Comparison of ENCODE assay signal across 23 cellular contexts in the genomic region with DNA sequence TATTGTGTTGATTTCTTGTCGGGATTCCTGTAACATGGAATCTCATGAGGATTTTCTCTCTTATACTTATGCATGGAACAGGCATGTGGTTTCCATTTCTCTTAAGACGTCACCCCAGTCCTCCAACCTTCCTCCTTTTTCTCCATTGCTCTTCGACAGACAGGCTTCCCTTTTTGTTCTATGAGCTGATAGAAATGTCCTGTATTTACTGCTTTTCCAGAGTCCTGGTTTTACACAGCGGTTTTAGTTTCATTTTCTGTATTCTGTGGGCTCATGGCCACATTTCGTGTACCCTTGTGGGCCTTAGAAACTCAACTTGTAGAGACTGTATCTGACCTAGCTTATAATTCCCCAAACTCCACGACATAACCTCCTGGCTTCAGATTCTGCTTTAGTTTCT.
DNase-seq lines count a peak whose midpoint lies in the region; ATAC-seq and TF ChIP-seq lines count a peak whose summit lies in the region.
"Had no signal": no experiment of that assay in that cellular context is flagged by ENCODE, and none has a peak within 500 bp of the region (broad histone marks: within the 10 kb centered on the region; RNA-seq: fewer than 3 reads in every experiment).

No MANE protein-coding gene starts in this region.

- no peak for TF ChIP-seq CTCF in HL-60 (IDR thresholded peaks at IDR 0.05; ENCODE audit: insufficient read depth, low read length)
- no peak for TF ChIP-seq CTCF in activated CD8-positive, alpha-beta T cell treated with anti-CD3 and anti-CD28 coated beads for 36 hours (IDR thresholded peaks at IDR 0.05)

- peak overlapping the region; percentile 17 for H3K27ac Mint-ChIP-seq in activated CD8-positive, alpha-beta T cell treated with anti-CD3 and anti-CD28 coated beads for 36 hours
- peak overlapping the region in 3 of 9 donors; percentile 1 to 47 (median 14) for H3K27ac Mint-ChIP-seq in naive thymus-derived CD4-positive, alpha-beta T cell
- H3K27ac Mint-ChIP-seq: progenitor cell of endocrine pancreas; T-helper 1 cell treated with Interleukin-12 subunit alpha and Interleukin-12 subunit beta and Interleukin-4 antibody, amounts not matched to agents 30 μg/mL and 1 μg/mL, for 36 hours had no signal

- peaks cover 0 to 8% of the 10 kb centered on the region in 2 donors for H3K4me1 ChIP-seq in naive thymus-derived CD4-positive, alpha-beta T cell (ENCODE audit: control insufficient read depth in 2 of 2, insufficient read depth in 2 of 2, low read length in 2 of 2)

- peaks cover 0 to 8% (median 4%) of the 10 kb centered on the region in 3 experiments for H3K36me3 ChIP-seq in naive thymus-derived CD4-positive, alpha-beta T cell (ENCODE audit: control insufficient read depth in 2 of 3, insufficient read depth in 3 of 3, low read length in 3 of 3)

- intact Hi-C loops in activated CD8-positive, alpha-beta T cell treated with anti-CD3 and anti-CD28 coated beads for 36 hours (cut with micrococcal nuclease) = no loop called here
- intact Hi-C loops in naive thymus-derived CD4-positive, alpha-beta T cell (cut with micrococcal nuclease) = no loop called here

- H3K4me3 Mint-ChIP-seq in activated CD8-positive, alpha-beta T cell treated with anti-CD3 and anti-CD28 coated beads for 36 hours = no peak overlapping the region
- H3K4me3 Mint-ChIP-seq in naive thymus-derived CD4-positive, alpha-beta T cell = peak overlapping the region in 6 of 10 donors; percentile 7 to 34 (median 18)
- H3K4me3 Mint-ChIP-seq in activated T-cell treated with anti-CD3 and anti-CD28 coated beads, Interleukin-2, amount 50 U/mL, for 4 hours = no peak overlapping the region
- H3K4me3 Mint-ChIP-seq: T-helper 1 cell treated with Interleukin-12 subunit alpha and Interleukin-12 subunit beta and Interleukin-4 antibody, amounts not matched to agents 30 μg/mL and 1 μg/mL, for 36 hours had no signal

- H3K27me3 ChIP-seq in HL-60 (ENCODE audit: insufficient read depth, poor library complexity, severe bottlenecking) = no peaks in the 10 kb centered on the region
- no peaks in the 10 kb centered on the region for H3K27me3 ChIP-seq in naive thymus-derived CD4-positive, alpha-beta T cell (ENCODE audit: control insufficient read depth in 2 of 2, insufficient read depth in 2 of 2, low read length in 2 of 2)

- no peaks in the 10 kb centered on the region for H3K9me3 ChIP-seq in naive thymus-derived CD4-positive, alpha-beta T cell (ENCODE audit: control insufficient read depth in 2 of 3, low read length in 3 of 3)

- H3K27ac ChIP-seq in HL-60 (replicated peaks) = 0 out of 2 replicates have a peak overlapping the region, but pooled peaks have one; percentile 29
- H3K27ac ChIP-seq in naive thymus-derived CD4-positive, alpha-beta T cell (ENCODE audit: low read depth, low read length) = no peak overlapping the region

- H3K36me3 Mint-ChIP-seq in activated CD8-positive, alpha-beta T cell treated with anti-CD3 and anti-CD28 coated beads for 36 hours (ENCODE audit: low read depth) = peaks cover 37% of the 10 kb centered on the region
- H3K36me3 Mint-ChIP-seq in naive thymus-derived CD4-positive, alpha-beta T cell = peaks cover 14 to 59% (median 50%) of the 10 kb centered on the region in 5 donors
- peaks cover 41% of the 10 kb centered on the region for H3K36me3 Mint-ChIP-seq in activated T-cell treated with anti-CD3 and anti-CD28 coated beads, Interleukin-2, amount 50 U/mL, for 4 hours (ENCODE audit: insufficient read depth)

- POLR2A ChIA-PET in activated CD8-positive, alpha-beta T cell treated with anti-CD3 and anti-CD28 coated beads for 36 hours (lab: Charles Lee) = interaction anchor here (0.6 kb wide), 1 partner anchor 92 kb away, joined by 3 read pairs; no protein-coding TSS in a partner anchor
- POLR2A ChIA-PET in naive thymus-derived CD4-positive, alpha-beta T cell (lab: Charles Lee) = no interaction called here

- CTCF ChIA-PET in activated CD8-positive, alpha-beta T cell treated with anti-CD3 and anti-CD28 coated beads for 36 hours (lab: Charles Lee) = no interaction called here
- CTCF ChIA-PET in naive thymus-derived CD4-positive, alpha-beta T cell (lab: Charles Lee) = no interaction called here

- no peak overlapping the region for H3K4me3 ChIP-seq in HL-60 (replicated peaks; ENCODE audit: insufficient read depth, low read length)
- H3K4me3 ChIP-seq in naive thymus-derived CD4-positive, alpha-beta T cell (ENCODE audit: low read length) = no peak overlapping the region

- ATAC-seq in activated CD8-positive, alpha-beta T cell treated with anti-CD3 and anti-CD28 coated beads for 36 hours = no peak
- no peak for ATAC-seq in naive thymus-derived CD4-positive, alpha-beta T cell
- no peak for ATAC-seq in activated T-cell treated with anti-CD3 and anti-CD28 coated beads, Interleukin-2, amount 50 U/mL, for 4 hours
- ATAC-seq: activated naive CD4-positive, alpha-beta T cell treated with anti-CD3 and anti-CD28 coated beads, Interleukin-2, amount 50 U/mL, for 72 hours; esophagus mucosa; HCT116; left ventricle myocardium superior had no signal

- DNase-seq in CD1c-positive myeloid dendritic cell (ENCODE audit: extremely low spot score) (peak; percentile 25), HL-60 (ENCODE audit: low read depth in 1 of 2, low spot score in 1 of 2) (peak in 1 of 2 experiments; percentile 35), HuH-7 (ENCODE audit: low spot score) (no peak), T-helper 9 cell (no peak)
- DNase-seq in activated CD8-positive, alpha-beta T cell treated with anti-CD3 and anti-CD28 coated beads for 36 hours = no peak
- DNase-seq in naive thymus-derived CD4-positive, alpha-beta T cell = no peak
- DNase-seq in activated T-cell treated with anti-CD3 and anti-CD28 coated beads, Interleukin-2, amount 50 U/mL, for 4 hours = no peak
- DNase-seq: activated CD4-positive, alpha-beta T cell treated with anti-CD3 and anti-CD28 coated beads for 1 hour; activated T-cell treated with anti-CD3 and anti-CD28 coated beads for 4 hours; C1 segment of cervical spinal cord; dermis blood vessel endothelial cell; DMS53; left ventricle myocardium superior; NCI-H1694; NCI-H446 treated with DMSO at 0.1 percent for 48 hours; SIG-M5; small intestine; stimulated activated CD4-positive, alpha-beta T cell treated with anti-CD3 and anti-CD28 coated beads, Interleukin-4, amount 100 ng/mL, for 24 hours had no signal

- peaks cover 50% of the 10 kb centered on the region for H3K4me1 Mint-ChIP-seq in activated CD8-positive, alpha-beta T cell treated with anti-CD3 and anti-CD28 coated beads for 36 hours (ENCODE audit: low read depth)
- peaks cover 38 to 80% (median 65%) of the 10 kb centered on the region in 7 donors for H3K4me1 Mint-ChIP-seq in naive thymus-derived CD4-positive, alpha-beta T cell
- H3K4me1 Mint-ChIP-seq in activated T-cell treated with anti-CD3 and anti-CD28 coated beads, Interleukin-2, amount 50 U/mL, for 4 hours (ENCODE audit: low read depth) = peaks cover 56% of the 10 kb centered on the region

- H3K9me3 Mint-ChIP-seq in activated CD8-positive, alpha-beta T cell treated with anti-CD3 and anti-CD28 coated beads for 36 hours = peaks cover 5% of the 10 kb centered on the region
- peaks cover 0 to 6% (median 0%) of the 10 kb centered on the region in 11 donors for H3K9me3 Mint-ChIP-seq in naive thymus-derived CD4-positive, alpha-beta T cell
- H3K9me3 Mint-ChIP-seq in activated T-cell treated with anti-CD3 and anti-CD28 coated beads, Interleukin-2, amount 50 U/mL, for 4 hours = no peaks in the 10 kb centered on the region

- H3K27me3 Mint-ChIP-seq in activated CD8-positive, alpha-beta T cell treated with anti-CD3 and anti-CD28 coated beads for 36 hours = no peaks in the 10 kb centered on the region
- no peaks in the 10 kb centered on the region for H3K27me3 Mint-ChIP-seq in naive thymus-derived CD4-positive, alpha-beta T cell
- H3K27me3 Mint-ChIP-seq in activated T-cell treated with anti-CD3 and anti-CD28 coated beads, Interleukin-2, amount 50 U/mL, for 4 hours (ENCODE audit: low read depth) = no peaks in the 10 kb centered on the region
- H3K27me3 Mint-ChIP-seq: progenitor cell of endocrine pancreas had no signal

Comparison
In these comparisons a context has a peak if more than half of its experiments do, and no peak if none do; other contexts are left out.
1. H3K4me3 Mint-ChIP-seq: peak in naive thymus-derived CD4-positive, alpha-beta T cell (6 of 10); none in activated CD8-positive, alpha-beta T cell treated with anti-CD3 and anti-CD28 coated beads for 36 hours (single experiment) and activated T-cell treated with anti-CD3 and anti-CD28 coated beads, Interleukin-2, amount 50 U/mL, for 4 hours (single experiment).